24 cellular contexts compared by ENCODE assay signal in genomic region chr10:123254287-123254858, GRCh38.
"Had no signal": no experiment of that assay in that cellular context is flagged by ENCODE, and none has a peak within 500 bp of the region (broad histone marks: within the 10 kb centered on the region; RNA-seq: fewer than 3 reads in every experiment).

No MANE protein-coding gene starts in this region.

- H3K4me3 ChIP-seq: ascending aorta, breast epithelium, coronary artery, esophagus squamous epithelium, gastrocnemius medialis, heart left ventricle, lower lobe of right lung, ovary, psoas muscle, right atrium auricular region, transverse colon, uterus had no signal

- H3K9me3 ChIP-seq: ascending aorta, breast epithelium, esophagus squamous epithelium, gastrocnemius medialis, lower lobe of right lung, neutrophil, ovary, psoas muscle, right atrium auricular region, transverse colon, uterus had no signal

- ATAC-seq: gastrocnemius medialis; heart left ventricle; lower lobe of right lung; naive thymus-derived CD8-positive, alpha-beta T cell; psoas muscle had no signal

- H3K27ac Mint-ChIP-seq: activated T-helper 1 cell treated with anti-CD3 and anti-CD28 coated beads, Interleukin-12 subunit alpha, Interleukin-12 subunit beta, Interleukin-2, Interleukin-4 antibody, amounts not matched to agents 30 ng/mL and 10 ng/mL and 1 ng/mL, durations not matched to agents 14 hours and 24 hours and 36 hours; endodermal cell; naive thymus-derived CD8-positive, alpha-beta T cell had no signal

- H3K27ac ChIP-seq: ascending aorta, breast epithelium, coronary artery, esophagus squamous epithelium, gastrocnemius medialis, heart left ventricle, lower lobe of right lung, neutrophil, ovary, psoas muscle, right atrium auricular region, transverse colon, uterus had no signal

- H3K4me1 ChIP-seq: ascending aorta, breast epithelium, esophagus squamous epithelium, gastrocnemius medialis, heart left ventricle, lower lobe of right lung, psoas muscle, right atrium auricular region, transverse colon, uterus had no signal

- H3K27me3 ChIP-seq: ascending aorta, breast epithelium, esophagus squamous epithelium, gastrocnemius medialis, heart left ventricle, neutrophil, ovary, right atrium auricular region, transverse colon, uterus had no signal

- DNase-seq: activated CD4-positive, alpha-beta T cell treated with anti-CD3 and anti-CD28 coated beads for 1 hour; activated gamma-delta T cell; activated naive CD4-positive, alpha-beta T cell treated with anti-CD3 and anti-CD28 coated beads, Interleukin-2, amount 50 U/mL, for 16 hours; cerebellar nuclear complex; endodermal cell; esophagus squamous epithelium; gastrocnemius medialis; heart left ventricle; islet precursor cell; lower lobe of right lung; naive thymus-derived CD8-positive, alpha-beta T cell; ovary; psoas muscle; stimulated activated CD4-positive, alpha-beta T cell treated with anti-CD3 and anti-CD28 coated beads, Interleukin-12 subunit alpha, Interleukin-12 subunit beta, amount 100 ng/mL, for 4 hours; stimulated activated CD4-positive, alpha-beta T cell treated with anti-CD3 and anti-CD28 coated beads, Interleukin-4, amount 100 ng/mL, for 4 hours; T-helper 9 cell; transverse colon; uterus had no signal

- H3K4me1 Mint-ChIP-seq: endodermal cell; naive thymus-derived CD8-positive, alpha-beta T cell had no signal

- H3K4me3 Mint-ChIP-seq: activated T-helper 1 cell treated with anti-CD3 and anti-CD28 coated beads, Interleukin-12 subunit alpha, Interleukin-12 subunit beta, Interleukin-2, Interleukin-4 antibody, amounts not matched to agents 30 ng/mL and 10 ng/mL and 1 ng/mL, durations not matched to agents 14 hours and 24 hours and 36 hours; endodermal cell; naive thymus-derived CD8-positive, alpha-beta T cell had no signal

- H3K9me3 Mint-ChIP-seq: activated T-helper 1 cell treated with anti-CD3 and anti-CD28 coated beads, Interleukin-12 subunit alpha, Interleukin-12 subunit beta, Interleukin-2, Interleukin-4 antibody, amounts not matched to agents 30 ng/mL and 10 ng/mL and 1 ng/mL, durations not matched to agents 14 hours and 24 hours and 36 hours; endodermal cell; naive thymus-derived CD8-positive, alpha-beta T cell had no signal

- H3K36me3 ChIP-seq: ascending aorta, breast epithelium, esophagus squamous epithelium, gastrocnemius medialis, heart left ventricle, lower lobe of right lung, neutrophil, ovary, right atrium auricular region, transverse colon, uterus had no signal

- H3K27me3 Mint-ChIP-seq: naive thymus-derived CD8-positive, alpha-beta T cell had no signal
